Comparison of ENCODE assay signal across 1 cellular context in genomic region chr20:57416296-57417022, GRCh38.
TF ChIP-seq lines count a peak whose summit lies in the region.

No MANE protein-coding gene starts in this region.

TF ChIP-seq in IMR-90, 13 proteins besides CTCF, POLR2A, EP300 and RAD21 (continued from another document):
- TF ChIP-seq USF2 (IDR thresholded peaks at IDR 0.05; ENCODE audit: low read depth, low read length) = no peak
